17 cellular contexts compared by ENCODE assay signal in the genomic region with DNA sequence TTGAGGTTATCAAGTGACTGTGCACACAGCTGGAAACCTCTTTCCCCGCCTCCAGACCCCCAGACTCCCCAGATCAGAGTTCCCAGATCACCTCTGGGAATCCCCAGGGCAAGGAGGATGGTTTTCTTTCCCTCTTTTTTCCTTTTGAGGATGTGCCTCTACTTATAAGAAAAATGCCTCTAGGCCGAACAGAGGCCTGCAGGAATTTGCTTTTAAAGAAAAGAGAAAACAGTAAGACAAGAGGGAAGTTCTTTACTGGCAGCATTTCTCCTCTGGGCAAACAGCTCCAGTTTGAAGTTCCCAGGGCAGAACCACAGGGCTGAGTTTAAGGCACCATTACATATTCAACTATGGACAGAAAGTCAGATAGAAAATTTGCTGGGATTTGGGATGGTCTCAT.
"Had no signal": no experiment of that assay in that cellular context is flagged by ENCODE, and none has a peak within 500 bp of the region (broad histone marks: within the 10 kb centered on the region; RNA-seq: fewer than 3 reads in every experiment).

No MANE protein-coding gene starts in this region.

- H3K4me1 ChIP-seq: ascending aorta, tibial nerve had no signal

- H3K4me1 Mint-ChIP-seq: activated CD4-positive, alpha-beta T cell treated with anti-CD3 and anti-CD28 coated beads, Interleukin-2, amount 10 ng/mL, durations not matched to agents 7 days and 5 days; activated naive CD8-positive, alpha-beta T cell treated with anti-CD3 and anti-CD28 coated beads, Interleukin-2, amount 50 U/mL, for 24 hours had no signal

- H3K27ac Mint-ChIP-seq: activated CD4-positive, alpha-beta T cell treated with anti-CD3 and anti-CD28 coated beads, Interleukin-2, amount 10 ng/mL, durations not matched to agents 7 days and 5 days; activated naive CD8-positive, alpha-beta T cell treated with anti-CD3 and anti-CD28 coated beads, Interleukin-2, amount 50 U/mL, for 24 hours; activated T-helper 1 cell treated with anti-CD3 and anti-CD28 coated beads, Interleukin-12 subunit alpha, Interleukin-12 subunit beta, Interleukin-2, Interleukin-4 antibody, amounts not matched to agents 30 ng/mL and 10 ng/mL and 1 ng/mL, durations not matched to agents 14 hours and 24 hours and 36 hours; T-helper 2 cell treated with Interferon-gamma antibody and Interleukin-4, amounts not matched to agents 5 μg/mL and 100 μg/mL, for 36 hours had no signal

- ATAC-seq: activated naive CD8-positive, alpha-beta T cell treated with anti-CD3 and anti-CD28 coated beads, Interleukin-2, amount 50 U/mL, for 24 hours; left ventricle myocardium superior had no signal

- H3K4me3 Mint-ChIP-seq: activated CD4-positive, alpha-beta T cell treated with anti-CD3 and anti-CD28 coated beads, Interleukin-2, amount 10 ng/mL, durations not matched to agents 7 days and 5 days; activated naive CD8-positive, alpha-beta T cell treated with anti-CD3 and anti-CD28 coated beads, Interleukin-2, amount 50 U/mL, for 24 hours; activated T-helper 1 cell treated with anti-CD3 and anti-CD28 coated beads, Interleukin-12 subunit alpha, Interleukin-12 subunit beta, Interleukin-2, Interleukin-4 antibody, amounts not matched to agents 30 ng/mL and 10 ng/mL and 1 ng/mL, durations not matched to agents 14 hours and 24 hours and 36 hours; T-helper 2 cell treated with Interferon-gamma antibody and Interleukin-4, amounts not matched to agents 5 μg/mL and 100 μg/mL, for 36 hours had no signal

- H3K27me3 ChIP-seq: ascending aorta, right atrium auricular region, tibial nerve had no signal

- H3K36me3 ChIP-seq: ascending aorta, right atrium auricular region, tibial nerve had no signal

- H3K4me3 ChIP-seq: ascending aorta, right atrium auricular region, skin epidermis, tibial nerve had no signal

- DNase-seq: activated CD4-positive, alpha-beta T cell treated with anti-CD3 and anti-CD28 coated beads, Interleukin-2, amount 10 ng/mL, durations not matched to agents 7 days and 5 days; activated naive CD4-positive, alpha-beta T cell treated with Interleukin-2 at 50 U/mL for 16 hours; activated naive CD8-positive, alpha-beta T cell treated with anti-CD3 and anti-CD28 coated beads, Interleukin-2, amount 50 U/mL, for 24 hours; dermis blood vessel endothelial cell; left ventricle myocardium superior; mesenchymal stem cell; posterior cingulate gyrus; stimulated activated CD4-positive, alpha-beta T cell treated with anti-CD3 and anti-CD28 coated beads, Interleukin-4, amount 100 ng/mL, for 4 hours; stimulated activated CD8-positive, alpha-beta memory T cell treated with anti-CD3 and anti-CD28 coated beads, Interleukin-4, amount 100 ng/mL, for 48 hours; stimulated activated naive CD4-positive, alpha-beta T cell treated with Interleukin-2 at 50 U/mL for 16 hours; substantia nigra had no signal

- H3K9me3 ChIP-seq: ascending aorta, right atrium auricular region, tibial nerve had no signal

- H3K27ac ChIP-seq: ascending aorta, right atrium auricular region, skin epidermis, tibial nerve had no signal

- H3K27me3 Mint-ChIP-seq: activated CD4-positive, alpha-beta T cell treated with anti-CD3 and anti-CD28 coated beads, Interleukin-2, amount 10 ng/mL, durations not matched to agents 7 days and 5 days; activated naive CD8-positive, alpha-beta T cell treated with anti-CD3 and anti-CD28 coated beads, Interleukin-2, amount 50 U/mL, for 24 hours had no signal
